Comparison of ENCODE assay signal across 8 cellular contexts in the genomic region with DNA sequence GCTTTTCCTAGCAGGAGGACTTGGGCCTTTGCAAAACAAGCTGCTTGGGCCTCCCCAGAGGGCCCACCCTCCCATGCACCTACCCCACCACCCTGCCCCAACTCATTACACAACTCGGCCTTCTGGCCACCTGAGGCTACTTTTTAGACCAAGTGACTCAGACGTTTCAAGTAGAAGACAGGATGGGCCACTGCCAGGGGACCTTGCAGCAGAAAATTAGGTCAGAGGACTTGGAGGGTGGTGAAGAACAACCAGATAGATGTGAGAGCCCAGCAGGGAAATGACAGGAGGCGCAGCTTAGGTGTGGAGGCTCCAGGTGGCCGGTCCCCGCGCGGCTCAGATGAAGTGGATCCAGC. TPM values are rescaled to one million over a fixed set of nuclear protein-coding genes. Genes with fewer than 3 reads are reported as not detected.
A peak's percentile ranks its signal among the peaks of the same experiment; 100 is the strongest.
DNase-seq lines count a peak whose midpoint lies in the region; ATAC-seq, FAIRE-seq and TF ChIP-seq lines count a peak whose summit lies in the region.

No MANE protein-coding gene starts in this region.

- intact Hi-C loops in activated naive CD4-positive, alpha-beta T cell treated with anti-CD3 and anti-CD28 coated beads for 36 hours (cut with micrococcal nuclease), result loop anchor here (10.0 kb wide), 1 partner anchor 154 kb away; no protein-coding TSS in a partner anchor

- no peaks in the 10 kb centered on the region for H3K9me3 ChIP-seq in keratinocyte (ENCODE audit: control insufficient read depth, low read depth, low read length)
- no peaks in the 10 kb centered on the region for H3K9me3 ChIP-seq in upper lobe of left lung

- no peak overlapping the region for H3K27ac ChIP-seq in keratinocyte (ENCODE audit: control insufficient read depth, insufficient read depth, low read length)
- peak overlapping the region in 3 of 4 donors; percentile 20 to 98 (median 96) for H3K27ac ChIP-seq in upper lobe of left lung

- H3K27me3 Mint-ChIP-seq in activated naive CD4-positive, alpha-beta T cell treated with anti-CD3 and anti-CD28 coated beads for 36 hours (ENCODE audit: low read depth), result no peaks in the 10 kb centered on the region
- no peaks in the 10 kb centered on the region for H3K27me3 Mint-ChIP-seq in activated naive CD8-positive, alpha-beta T cell treated with anti-CD3 and anti-CD28 coated beads, Interleukin-2, amount 50 U/mL, for 24 hours

- H4K20me1 ChIP-seq in keratinocyte (ENCODE audit: control insufficient read depth, extremely low read depth, insufficient read depth, low read length), result no peaks in the 10 kb centered on the region

- H3K79me2 ChIP-seq in keratinocyte (ENCODE audit: control insufficient read depth, insufficient read depth, low read length), result peaks cover 24% of the 10 kb centered on the region

- peaks cover 33% of the 10 kb centered on the region for H3K4me1 Mint-ChIP-seq in activated naive CD4-positive, alpha-beta T cell treated with anti-CD3 and anti-CD28 coated beads for 36 hours (ENCODE audit: low read depth)
- peaks cover 32% of the 10 kb centered on the region for H3K4me1 Mint-ChIP-seq in activated naive CD8-positive, alpha-beta T cell treated with anti-CD3 and anti-CD28 coated beads, Interleukin-2, amount 50 U/mL, for 24 hours

- no peaks in the 10 kb centered on the region for H3K9me1 ChIP-seq in keratinocyte (ENCODE audit: control insufficient read depth, extremely low read depth, insufficient read depth, low read length)

- FAIRE-seq in keratinocyte (lab: Jason Lieb, UNC), result no peak

- H3K36me3 ChIP-seq in keratinocyte (ENCODE audit: control insufficient read depth in 2 of 2, extremely low read depth in 1 of 2, insufficient read depth in 2 of 2, low read length in 2 of 2) (no peaks in the 10 kb centered on the region), upper lobe of left lung (peaks cover 6 to 21% (median 8%) of the 10 kb centered on the region in 4 donors)

- H3K27me3 ChIP-seq in keratinocyte (ENCODE audit: control insufficient read depth, extremely low read depth, insufficient read depth, low read length), result no peaks in the 10 kb centered on the region
- H3K27me3 ChIP-seq in upper lobe of left lung, result no peaks in the 10 kb centered on the region

- H3K9ac ChIP-seq in keratinocyte (ENCODE audit: control insufficient read depth, extremely low read depth, insufficient read depth, low read length), result no peak overlapping the region

- H3K9me3 Mint-ChIP-seq in activated naive CD4-positive, alpha-beta T cell treated with anti-CD3 and anti-CD28 coated beads for 36 hours, result peaks cover 2% of the 10 kb centered on the region
- H3K9me3 Mint-ChIP-seq in activated naive CD8-positive, alpha-beta T cell treated with anti-CD3 and anti-CD28 coated beads, Interleukin-2, amount 50 U/mL, for 24 hours, result no peaks in the 10 kb centered on the region

- no peak for DNase-seq in activated naive CD4-positive, alpha-beta T cell treated with anti-CD3 and anti-CD28 coated beads for 36 hours
- no peak for DNase-seq in activated naive CD4-positive, alpha-beta T cell treated with Interleukin-2 at 50 U/mL for 16 hours
- no peak for DNase-seq in activated naive CD8-positive, alpha-beta T cell treated with anti-CD3 and anti-CD28 coated beads, Interleukin-2, amount 50 U/mL, for 24 hours
- DNase-seq in keratinocyte (ENCODE audit: low read depth, low spot score) (no peak), upper lobe of left lung (peak in 1 of 2 donors; percentile 69), SKM-1 treated with dmso at 0.1 percent for 144 hours (lab: John Stamatoyannopoulos, UW; ENCODE audit: unreplicated experiment) (no peak)

- peak overlapping the region; percentile 60 to 68 (median 63) for H3K4me3 ChIP-seq in keratinocyte (ENCODE audit: control insufficient read depth in 2 of 3, extremely low read depth in 1 of 3, insufficient read depth in 2 of 3, low read depth in 1 of 3, low read length in 3 of 3)
- H3K4me3 ChIP-seq in upper lobe of left lung, result peak overlapping the region in 2 of 4 donors; percentile 74 to 79

- peak overlapping the region; percentile 73 for H3K4me3 Mint-ChIP-seq in activated naive CD4-positive, alpha-beta T cell treated with anti-CD3 and anti-CD28 coated beads for 36 hours
- H3K4me3 Mint-ChIP-seq in activated naive CD8-positive, alpha-beta T cell treated with anti-CD3 and anti-CD28 coated beads, Interleukin-2, amount 50 U/mL, for 24 hours, result peak overlapping the region; percentile 78

- TF ChIP-seq CTCF in keratinocyte (optimal IDR thresholded peaks at IDR 0.05 in 1 of 3, IDR thresholded peaks at IDR 0.05 in 1 of 3, conservative IDR thresholded peaks at IDR 0.05 in 1 of 3; ENCODE audit: extremely low read depth in 1 of 3, insufficient read depth in 2 of 3, low read length in 3 of 3) (no peak), upper lobe of left lung (IDR thresholded peaks at IDR 0.05) (no peak)

- H3K4me1 ChIP-seq in keratinocyte (ENCODE audit: control insufficient read depth, extremely low read depth, insufficient read depth, low read length), result peaks cover 36% of the 10 kb centered on the region
- peaks cover 40 to 57% (median 54%) of the 10 kb centered on the region in 4 donors for H3K4me1 ChIP-seq in upper lobe of left lung

- dilution Hi-C loops in keratinocyte (cut with MboI; ENCODE audit: extremely low pct_ligation_motif_present, low sequenced_read_pairs), result no loop called here

- ATAC-seq in activated naive CD8-positive, alpha-beta T cell treated with anti-CD3 and anti-CD28 coated beads, Interleukin-2, amount 50 U/mL, for 24 hours, result no peak
- no peak for ATAC-seq in upper lobe of left lung (ENCODE audit: low FRiP score in 2 of 2)
- ATAC-seq in HG03354 (IDR thresholded peaks at IDR 0.05; ENCODE audit: poor library complexity, severe bottlenecking, unreplicated experiment), result no peak
- ATAC-seq in GM19452 (IDR thresholded peaks at IDR 0.05; ENCODE audit: unreplicated experiment), result no peak

- H3K36me3 Mint-ChIP-seq in activated naive CD4-positive, alpha-beta T cell treated with anti-CD3 and anti-CD28 coated beads for 36 hours (ENCODE audit: low read depth), result peaks cover 12% of the 10 kb centered on the region
- peaks cover 11% of the 10 kb centered on the region for H3K36me3 Mint-ChIP-seq in activated naive CD8-positive, alpha-beta T cell treated with anti-CD3 and anti-CD28 coated beads, Interleukin-2, amount 50 U/mL, for 24 hours (ENCODE audit: low read depth)

- CTCF ChIA-PET in activated naive CD4-positive, alpha-beta T cell treated with anti-CD3 and anti-CD28 coated beads for 36 hours (lab: Charles Lee), result interaction anchor here (0.6 to 1.1 kb wide), 2 partner anchors 155 to 625 kb away, joined by 3 read pairs; no protein-coding TSS in a partner anchor

- H2AFZ ChIP-seq in keratinocyte (ENCODE audit: control insufficient read depth, low read length), result no peak overlapping the region

- no peak for TF ChIP-seq EP300 in upper lobe of left lung (IDR thresholded peaks at IDR 0.05)

- H3K27ac Mint-ChIP-seq in activated naive CD4-positive, alpha-beta T cell treated with anti-CD3 and anti-CD28 coated beads for 36 hours, result peak overlapping the region; percentile 41
- no peak overlapping the region for H3K27ac Mint-ChIP-seq in activated naive CD8-positive, alpha-beta T cell treated with anti-CD3 and anti-CD28 coated beads, Interleukin-2, amount 50 U/mL, for 24 hours

- H3K4me2 ChIP-seq in keratinocyte (ENCODE audit: control insufficient read depth, extremely low read depth, insufficient read depth, low read depth, low read length), result peak overlapping the region; percentile 79

- 80 to 84% methylated on average over 7 of the region's 7 CpGs for WGBS in upper lobe of left lung, 2 donors

- TF ChIP-seq POLR2A in upper lobe of left lung (IDR thresholded peaks at IDR 0.05), result no peak

RNA-seq across cellular contexts. Expression of a gene that starts 1.4 kb away (rescaled TPM):
- total RNA-seq in activated naive CD4-positive, alpha-beta T cell treated with anti-CD3 and anti-CD28 coated beads for 36 hours, result 1 to 10 TPM; 3.9 to 4.1 TPM
- polyA plus RNA-seq in keratinocyte, result 1.7 to 3.3 TPM (median 2.8 TPM) in 3 replicates
- 2.2 TPM for polyA plus RNA-seq in keratinocyte (2011; ENCODE audit: low read depth)
- polyA plus RNA-seq in keratinocyte (2011; cell fraction: cytosol; rRNA removed), result 2.0 and 3.5 TPM in 2 replicates
- 3.2 and 3.4 TPM in 2 replicates for polyA plus RNA-seq in keratinocyte (2011; cell fraction: nucleus; rRNA removed)
- 4.4 and 6.2 TPM in 2 replicates for polyA plus RNA-seq in keratinocyte (2012; ENCODE audit: low replicate concordance)
- 1.6 to 3.2 TPM (median 1.7 TPM) in 3 replicates for polyA minus RNA-seq in keratinocyte
- 5.2 TPM for polyA minus RNA-seq in keratinocyte (2011; cell fraction: cytosol; rRNA and poly(A)+ RNA removed)
- 3.2 and 3.3 TPM in 2 replicates for polyA minus RNA-seq in keratinocyte (2011; cell fraction: nucleus; rRNA and poly(A)+ RNA removed)
- 10 to 100 TPM in 4 of 6 donors, 1 to 10 TPM in 2; 6.3 to 12.6 (median 10.4) TPM for total RNA-seq in upper lobe of left lung

RNA-seq across cellular contexts. Expression of a gene that starts 1.5 kb away (rescaled TPM):
- 10 to 100 TPM; 14.6 to 15.4 TPM for total RNA-seq in activated naive CD4-positive, alpha-beta T cell treated with anti-CD3 and anti-CD28 coated beads for 36 hours
- 4.3 to 10.1 TPM (median 7.8 TPM) in 3 replicates for polyA plus RNA-seq in keratinocyte
- 5.1 TPM for polyA plus RNA-seq in keratinocyte (2011; ENCODE audit: low read depth)
- 3.2 and 7.4 TPM in 2 replicates for polyA plus RNA-seq in keratinocyte (2011; cell fraction: cytosol; rRNA removed)
- 5.5 and 6.3 TPM in 2 replicates for polyA plus RNA-seq in keratinocyte (2011; cell fraction: nucleus; rRNA removed)
- 3.8 and 7.3 TPM in 2 replicates for polyA plus RNA-seq in keratinocyte (2012; ENCODE audit: low replicate concordance)
- 2.2 to 8.5 TPM (median 2.4 TPM) in 3 replicates for polyA minus RNA-seq in keratinocyte
- polyA minus RNA-seq in keratinocyte (2011; cell fraction: cytosol; rRNA and poly(A)+ RNA removed), result 5.4 TPM
- 3.1 and 7.7 TPM in 2 replicates for polyA minus RNA-seq in keratinocyte (2011; cell fraction: nucleus; rRNA and poly(A)+ RNA removed)
- total RNA-seq in upper lobe of left lung, result 10 to 100 TPM in 5 of 6 donors, 1 to 10 TPM in 1; 7.1 to 21.3 (median 13.0) TPM

RNA-seq across cellular contexts. Expression of a gene that starts 5.2 kb away (rescaled TPM):
- 1 to 10 TPM; 1.2 to 1.5 TPM for total RNA-seq in activated naive CD4-positive, alpha-beta T cell treated with anti-CD3 and anti-CD28 coated beads for 36 hours
- 0.05 to 0.12 TPM (median 0.07 TPM) in 3 replicates for polyA plus RNA-seq in keratinocyte
- 1.2 TPM for polyA plus RNA-seq in keratinocyte (2011; ENCODE audit: low read depth)
- 0.06 and 0.11 TPM in 2 replicates for polyA plus RNA-seq in keratinocyte (2011; cell fraction: cytosol; rRNA removed)
- polyA plus RNA-seq in keratinocyte (2011; cell fraction: nucleus; rRNA removed), result 0.35 and 0.55 TPM in 2 replicates
- 0.37 and 0.45 TPM in 2 replicates for polyA plus RNA-seq in keratinocyte (2012; ENCODE audit: low replicate concordance)
- 0.77 TPM in 1 of 3 replicates, not detected in the others for polyA minus RNA-seq in keratinocyte
- not detected for polyA minus RNA-seq in keratinocyte (2011; cell fraction: cytosol; rRNA and poly(A)+ RNA removed)
- not detected in 2 replicates for polyA minus RNA-seq in keratinocyte (2011; cell fraction: nucleus; rRNA and poly(A)+ RNA removed)
- total RNA-seq in upper lobe of left lung, result 10 to 100 TPM in 1 of 6 donors, 1 to 10 TPM in 5; 1.1 to 13.3 (median 2.0) TPM

RNA-seq across cellular contexts. Expression of a gene that starts 19.5 kb away (rescaled TPM):
- total RNA-seq in activated naive CD4-positive, alpha-beta T cell treated with anti-CD3 and anti-CD28 coated beads for 36 hours, result 1 to 10 TPM; 1.5 to 1.8 TPM
- 0.76 to 1.1 TPM (median 1.1 TPM) in 3 replicates for polyA plus RNA-seq in keratinocyte
- polyA plus RNA-seq in keratinocyte (2011; ENCODE audit: low read depth), result 0.49 TPM
- polyA plus RNA-seq in keratinocyte (2011; cell fraction: cytosol; rRNA removed), result 0.51 and 0.69 TPM in 2 replicates
- polyA plus RNA-seq in keratinocyte (2011; cell fraction: nucleus; rRNA removed), result 3.2 TPM in 2 replicates
- 0.71 and 1.8 TPM in 2 replicates for polyA plus RNA-seq in keratinocyte (2012; ENCODE audit: low replicate concordance)
- 1.2 to 1.9 TPM in 2 of 3 replicates, not detected in the other for polyA minus RNA-seq in keratinocyte
- not detected for polyA minus RNA-seq in keratinocyte (2011; cell fraction: cytosol; rRNA and poly(A)+ RNA removed)
- polyA minus RNA-seq in keratinocyte (2011; cell fraction: nucleus; rRNA and poly(A)+ RNA removed), result 1.3 and 1.9 TPM in 2 replicates
- 10 to 100 TPM in 3 of 6 donors, 1 to 10 TPM in 3; 4.0 to 18.9 (median 11.1) TPM for total RNA-seq in upper lobe of left lung
